Comparison of ENCODE assay signal across 14 cellular contexts in the genomic region with DNA sequence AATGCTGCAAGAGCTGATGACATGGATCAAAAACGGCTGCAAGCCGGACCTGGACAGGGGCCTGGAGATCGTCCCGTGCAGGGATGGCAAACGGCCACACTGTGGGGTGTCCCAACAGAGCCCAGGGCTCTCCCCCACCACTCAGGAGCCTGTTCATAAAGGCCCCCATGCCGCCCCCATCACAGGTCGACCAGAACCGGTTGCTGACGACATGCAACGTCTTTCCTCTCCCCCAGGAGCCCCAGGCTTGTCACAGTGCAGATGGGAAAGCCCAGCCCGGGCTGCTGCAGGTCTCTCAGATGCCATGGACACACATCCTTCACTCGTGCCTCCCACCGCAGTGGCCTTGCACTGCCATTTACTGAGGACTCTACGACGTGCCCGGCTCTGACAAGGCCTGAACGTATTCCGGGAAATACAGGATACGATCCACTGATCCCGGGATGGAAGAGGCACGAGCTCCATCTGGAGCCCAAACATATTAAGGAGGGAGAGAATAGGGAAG.
"Had no signal": no experiment of that assay in that cellular context is flagged by ENCODE, and none has a peak within 500 bp of the region (broad histone marks: within the 10 kb centered on the region; RNA-seq: fewer than 3 reads in every experiment).

No MANE protein-coding gene starts in this region.

- ATAC-seq: activated CD4-positive, CD25-positive, alpha-beta regulatory T cell treated with anti-CD3 and anti-CD28 coated beads, Interleukin-2, amount 50 U/mL, for 24 hours; activated T-cell treated with anti-CD3 and anti-CD28 coated beads, Interleukin-2, amount 50 U/mL, for 72 hours; esophagus mucosa; stimulated activated naive CD8-positive, alpha-beta T cell treated with anti-CD3 and anti-CD28 coated beads, Interleukin-15, amount 100 ng/mL, for 72 hours had no signal

- H3K27me3 Mint-ChIP-seq: stimulated activated naive CD8-positive, alpha-beta T cell treated with anti-CD3 and anti-CD28 coated beads, Interleukin-15, amount 100 ng/mL, for 72 hours; type B pancreatic cell had no signal

- H3K36me3 ChIP-seq: prostate gland had no signal

- H3K9me3 ChIP-seq: gastroesophageal sphincter, prostate gland had no signal

- H3K27ac Mint-ChIP-seq: activated T-cell treated with anti-CD3 and anti-CD28 coated beads, Interleukin-2, amount 50 U/mL, for 72 hours; stimulated activated naive CD8-positive, alpha-beta T cell treated with anti-CD3 and anti-CD28 coated beads, Interleukin-15, amount 100 ng/mL, for 72 hours; type B pancreatic cell had no signal

- H3K4me3 ChIP-seq: gastroesophageal sphincter, prostate gland had no signal

- H3K4me3 Mint-ChIP-seq: activated T-cell treated with anti-CD3 and anti-CD28 coated beads, Interleukin-2, amount 50 U/mL, for 72 hours; neural crest cell; stimulated activated naive CD8-positive, alpha-beta T cell treated with anti-CD3 and anti-CD28 coated beads, Interleukin-15, amount 100 ng/mL, for 72 hours; type B pancreatic cell had no signal

- H3K27ac ChIP-seq: gastroesophageal sphincter, prostate gland had no signal

- H3K4me1 ChIP-seq: prostate gland had no signal

- H3K4me1 Mint-ChIP-seq: neural crest cell; stimulated activated naive CD8-positive, alpha-beta T cell treated with anti-CD3 and anti-CD28 coated beads, Interleukin-15, amount 100 ng/mL, for 72 hours had no signal

- H3K27me3 ChIP-seq: gastroesophageal sphincter had no signal

- DNase-seq: activated CD4-positive, alpha-beta T cell treated with anti-CD3 and anti-CD28 coated beads, Interleukin-2, amount 50 U/mL, for 1 hour; activated effector memory CD4-positive, alpha-beta T cell treated with anti-CD3 and anti-CD28 coated beads, Interleukin-2, amount 50 U/mL, for 16 hours; activated naive CD4-positive, alpha-beta T cell treated with anti-CD3 and anti-CD28 coated beads, Interleukin-2, amount 50 U/mL, for 16 hours; activated T-cell treated with anti-CD3 and anti-CD28 coated beads, Interleukin-2, amount 50 U/mL, for 72 hours; aorta; effector CD4-positive, alpha-beta T cell; stimulated activated naive CD8-positive, alpha-beta T cell treated with anti-CD3 and anti-CD28 coated beads, Interleukin-15, amount 100 ng/mL, for 72 hours; T-helper 1 cell had no signal
